ENCODE assay signal across 8 cellular contexts in genomic region chr1:27659497-27660299, GRCh38. TPM values are rescaled to one million over a fixed set of nuclear protein-coding genes. Genes with fewer than 3 reads are reported as not detected.
A peak's percentile ranks its signal among the peaks of the same experiment; 100 is the strongest.
DNase-seq lines count a peak whose midpoint lies in the region; ATAC-seq and TF ChIP-seq lines count a peak whose summit lies in the region.

No MANE protein-coding gene starts in this region.

- H3K27ac Mint-ChIP-seq in IgD-negative memory B cell: peak overlapping the region; percentile 97 to 100 (median 100)
- H3K27ac Mint-ChIP-seq in natural killer cell treated with Interleukin-12 subunit alpha and Interleukin-12 subunit beta and Interleukin-15 and Interleukin-18, amount 100 ng/mL, for 72 hours: peak overlapping the region; percentile 94 to 99

- DNase-seq in DMS114 treated with DMSO at 0.1 percent for 48 hours (lab: John Stamatoyannopoulos, UW; ENCODE audit: unreplicated experiment): peak; percentile 75
- DNase-seq in RPMI8226: peak; percentile 95
- peak; percentile 80 for DNase-seq in activated T-helper 9 cell treated with anti-CD3 and anti-CD28 coated beads, Interleukin-2, amount 50 U/mL, for 16 hours (ENCODE audit: low read depth)
- DNase-seq in fibroblast of pulmonary artery (ENCODE audit: low read depth): peak; percentile 81
- DNase-seq in natural killer cell treated with Interleukin-12 subunit alpha and Interleukin-12 subunit beta and Interleukin-15 and Interleukin-18, amount 100 ng/mL, for 72 hours (ENCODE audit: low spot score): peak; percentile 97
- DNase-seq in stimulated activated naive CD4-positive, alpha-beta T cell treated with Interleukin-2 at 50 U/mL for 16 hours (lab: John Stamatoyannopoulos, UW): peak; percentile 83

- no peaks in the 10 kb centered on the region for H3K27me3 Mint-ChIP-seq in IgD-negative memory B cell
- no peaks in the 10 kb centered on the region for H3K27me3 Mint-ChIP-seq in natural killer cell treated with Interleukin-12 subunit alpha and Interleukin-12 subunit beta and Interleukin-15 and Interleukin-18, amount 100 ng/mL, for 72 hours

- H3K36me3 Mint-ChIP-seq in IgD-negative memory B cell: no peaks in the 10 kb centered on the region
- H3K36me3 Mint-ChIP-seq in natural killer cell treated with Interleukin-12 subunit alpha and Interleukin-12 subunit beta and Interleukin-15 and Interleukin-18, amount 100 ng/mL, for 72 hours: no peaks in the 10 kb centered on the region

- H3K4me3 ChIP-seq in fibroblast of pulmonary artery (replicated peaks; ENCODE audit: low read depth, low read length): peak overlapping the region; percentile 42

- peak; percentile 63 for ATAC-seq in GM21515 (IDR thresholded peaks at IDR 0.05; ENCODE audit: unreplicated experiment)
- ATAC-seq in natural killer cell treated with Interleukin-12 subunit alpha and Interleukin-12 subunit beta and Interleukin-15 and Interleukin-18, amount 100 ng/mL, for 72 hours: peak; percentile 85 to 91

- peaks cover 37 to 52% (median 47%) of the 10 kb centered on the region in 3 donors for H3K4me1 Mint-ChIP-seq in IgD-negative memory B cell
- peaks cover 45 to 50% of the 10 kb centered on the region in 2 donors for H3K4me1 Mint-ChIP-seq in natural killer cell treated with Interleukin-12 subunit alpha and Interleukin-12 subunit beta and Interleukin-15 and Interleukin-18, amount 100 ng/mL, for 72 hours (ENCODE audit: low read depth in 2 of 2)

- peak overlapping the region; percentile 85 to 96 (median 92) for H3K4me3 Mint-ChIP-seq in IgD-negative memory B cell
- peak overlapping the region; percentile 80 for H3K4me3 Mint-ChIP-seq in natural killer cell treated with Interleukin-12 subunit alpha and Interleukin-12 subunit beta and Interleukin-15 and Interleukin-18, amount 100 ng/mL, for 72 hours

- no peak for TF ChIP-seq CTCF in fibroblast of pulmonary artery (IDR thresholded peaks at IDR 0.05; ENCODE audit: low read length, missing control alignments)

- no peaks in the 10 kb centered on the region for H3K9me3 Mint-ChIP-seq in IgD-negative memory B cell
- H3K9me3 Mint-ChIP-seq in natural killer cell treated with Interleukin-12 subunit alpha and Interleukin-12 subunit beta and Interleukin-15 and Interleukin-18, amount 100 ng/mL, for 72 hours: no peaks in the 10 kb centered on the region

RNA-seq across cellular contexts. Expression of gene IFI6, which starts 12.3 kb away (rescaled TPM):
- 68.2 TPM for polyA plus RNA-seq in IgD-negative memory B cell
- total RNA-seq in natural killer cell treated with Interleukin-12 subunit alpha and Interleukin-12 subunit beta and Interleukin-15 and Interleukin-18, amount 100 ng/mL, for 72 hours: 10 to 100 TPM; 42.8 to 45.4 TPM

RNA-seq across cellular contexts. Expression of gene FGR, which starts 24.7 kb away (rescaled TPM):
- polyA plus RNA-seq in IgD-negative memory B cell: 72.0 TPM
- 10 to 100 TPM; 14.2 to 60.0 TPM for total RNA-seq in natural killer cell treated with Interleukin-12 subunit alpha and Interleukin-12 subunit beta and Interleukin-15 and Interleukin-18, amount 100 ng/mL, for 72 hours

RNA-seq across cellular contexts. Expression of gene AHDC1, which starts 55.8 kb away (rescaled TPM):
- 1.1 TPM for polyA plus RNA-seq in IgD-negative memory B cell
- 10 to 100 TPM; 38.8 to 42.9 TPM for total RNA-seq in natural killer cell treated with Interleukin-12 subunit alpha and Interleukin-12 subunit beta and Interleukin-15 and Interleukin-18, amount 100 ng/mL, for 72 hours

Comparison
In these comparisons a context has a peak if more than half of its experiments do, and no peak if none do; other contexts are left out.
1. Peak in every context shown above with its lines: DNase-seq, ATAC-seq and H3K4me3 ChIP-seq.